16 cellular contexts compared by ENCODE assay signal in the genomic region with DNA sequence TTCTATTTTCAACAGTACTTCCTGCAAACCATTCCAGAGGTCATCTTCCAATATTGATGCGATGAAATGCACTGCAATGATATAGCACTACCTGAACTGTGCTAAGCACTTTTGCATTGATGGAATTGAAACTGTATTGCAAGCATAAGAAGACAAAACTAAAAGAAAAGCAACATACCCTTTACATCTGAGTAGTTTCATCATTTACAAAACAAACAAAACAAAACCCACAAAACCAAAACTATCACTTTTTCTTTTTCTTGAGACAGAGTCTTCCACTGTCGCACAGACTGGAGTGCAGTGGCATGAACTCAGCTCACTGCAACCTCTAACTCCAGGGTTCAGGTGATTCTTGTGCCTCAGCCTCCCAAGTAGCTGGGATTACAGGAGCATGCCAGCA.
DNase-seq lines count a peak whose midpoint lies in the region; ATAC-seq and TF ChIP-seq lines count a peak whose summit lies in the region.
"Had no signal": no experiment of that assay in that cellular context is flagged by ENCODE, and none has a peak within 500 bp of the region (broad histone marks: within the 10 kb centered on the region; RNA-seq: fewer than 3 reads in every experiment).

No MANE protein-coding gene starts in this region.

- CTCF ChIA-PET in A673 (lab: Charles Lee) = no interaction called here

- peaks cover 99% of the 10 kb centered on the region for H3K79me2 ChIP-seq in hepatocyte

- WGBS in hepatocyte (ENCODE audit: low lambda C conversion rate, missing lambda C conversion rate) = 80% methylated on average over 2 of the region's 2 CpGs

- POLR2A ChIA-PET in A673 (lab: Charles Lee; ENCODE audit: low non-redundant PET) = no interaction called here

- DNase-seq in hepatocyte (ENCODE audit: low spot score) (no peak), A673 (ENCODE audit: low spot score) (no peak), AG20443 (ENCODE audit: low spot score) (no peak), NOMO-1 treated with dmso at 0.1 percent for 144 hours (lab: John Stamatoyannopoulos, UW; ENCODE audit: unreplicated experiment) (no peak)
- DNase-seq: AML-193, COR-L47, NCI-H1105, NCI-H1694 treated with DMSO at 0.1 percent for 48 hours, NCI-H2107, NCI-H2227 treated with DMSO at 0.1 percent for 48 hours, NCI-H524 treated with DMSO at 0.1 percent for 48 hours, Peyer's patch had no signal

- H3K27me3 ChIP-seq in hepatocyte = no peaks in the 10 kb centered on the region
- no peaks in the 10 kb centered on the region for H3K27me3 ChIP-seq in A673 (replicated peaks; ENCODE audit: insufficient read depth, low read depth, low read length, poor library complexity)
- H3K27me3 ChIP-seq: Peyer's patch had no signal

- peak overlapping the region; percentile 69 for H3K4me2 ChIP-seq in hepatocyte

- H3K9me3 ChIP-seq in hepatocyte (ENCODE audit: low read depth) (no peaks in the 10 kb centered on the region), A673 (ENCODE audit: low read depth, low read length, poor library complexity, severe bottlenecking) (no peaks in the 10 kb centered on the region)
- H3K9me3 ChIP-seq: Peyer's patch had no signal

- no TSS peak for BruUV-seq in A673 (replicated peaks; lab: Mats Ljungman, UMichigan)

- no peak overlapping the region for H3K27ac ChIP-seq in hepatocyte
- H3K27ac ChIP-seq in A673 (ENCODE audit: low read depth, low read length, poor library complexity, severe bottlenecking) = no peak overlapping the region
- H3K27ac ChIP-seq: Peyer's patch had no signal

- H3K4me1 ChIP-seq in hepatocyte (ENCODE audit: insufficient read depth) = peaks cover 28% of the 10 kb centered on the region
- no peaks in the 10 kb centered on the region for H3K4me1 ChIP-seq in A673 (ENCODE audit: insufficient read depth, low read length, poor library complexity, severe bottlenecking)

- ATAC-seq in GM18517 (IDR thresholded peaks at IDR 0.05; ENCODE audit: unreplicated experiment) (peak; percentile 78), GM19023 (IDR thresholded peaks at IDR 0.05; ENCODE audit: unreplicated experiment) (peak; percentile 47), GM21786 (IDR thresholded peaks at IDR 0.05; ENCODE audit: unreplicated experiment) (peak; percentile 53)
- ATAC-seq: Right ventricle myocardium inferior had no signal

- peaks cover 39% of the 10 kb centered on the region for H4K20me1 ChIP-seq in hepatocyte (ENCODE audit: insufficient read depth, poor library complexity, severe bottlenecking)

- TF ChIP-seq CTCF in hepatocyte (IDR thresholded peaks at IDR 0.05; ENCODE audit: poor library complexity) (no peak), A673 (conservative IDR thresholded peaks at IDR 0.05; ENCODE audit: low read depth, low read length) (no peak)

- H3K36me3 ChIP-seq in hepatocyte (replicated peaks; ENCODE audit: insufficient read depth, low read depth) = no peaks in the 10 kb centered on the region
- no peaks in the 10 kb centered on the region for H3K36me3 ChIP-seq in A673 (ENCODE audit: insufficient read depth, low read length, poor library complexity, severe bottlenecking)
- H3K36me3 ChIP-seq: Peyer's patch had no signal

- no peaks in the 10 kb centered on the region for H3K9me2 ChIP-seq in hepatocyte (replicated peaks; ENCODE audit: insufficient read depth)

- intact Hi-C loops in A673 (cut with micrococcal nuclease; ENCODE audit: unreplicated experiment) = loop anchor here (1.0 kb wide), 1 partner anchor 207 kb away; no protein-coding TSS in a partner anchor

- H2AFZ ChIP-seq in hepatocyte = no peak overlapping the region

- H3K4me3 ChIP-seq in hepatocyte (no peak overlapping the region), A673 (ENCODE audit: low read depth, low read length, poor library complexity, severe bottlenecking) (no peak overlapping the region)
- H3K4me3 ChIP-seq: Peyer's patch had no signal
